In the genomic region with DNA sequence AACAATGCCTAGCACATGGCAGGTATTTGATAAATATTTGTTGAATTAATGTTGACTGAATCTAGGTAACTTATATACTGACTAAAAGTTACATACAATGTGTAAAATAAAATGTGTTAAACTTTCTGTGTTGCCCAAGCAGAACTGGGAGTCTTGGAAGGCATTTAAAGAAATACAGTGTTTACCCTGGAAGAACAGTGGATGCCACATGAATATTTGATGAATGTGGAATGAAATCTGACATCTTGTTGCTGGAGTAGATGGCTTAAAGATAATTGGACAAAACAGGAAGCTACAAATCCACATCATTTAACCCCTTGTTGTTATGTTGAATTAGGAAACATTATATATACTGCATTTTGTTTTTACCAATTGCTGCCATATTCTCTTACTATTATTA, we compare ENCODE assay signal across 3 cellular contexts.
"Had no signal": no experiment of that assay in that cellular context is flagged by ENCODE, and none has a peak within 500 bp of the region (broad histone marks: within the 10 kb centered on the region; RNA-seq: fewer than 3 reads in every experiment).

No MANE protein-coding gene starts in this region.

- ATAC-seq: GM12878 had no signal

- H3K4me3 ChIP-seq: GM12878 had no signal

- DNase-seq: GDM1, GF-D8 had no signal
